8 cellular contexts compared by ENCODE assay signal in genomic region chr19:17496337-17496997, GRCh38. TPM values are rescaled to one million over a fixed set of nuclear protein-coding genes. Genes with fewer than 3 reads are reported as not detected.
A peak's percentile ranks its signal among the peaks of the same experiment; 100 is the strongest.
DNase-seq lines count a peak whose midpoint lies in the region; ATAC-seq and TF ChIP-seq lines count a peak whose summit lies in the region.

No MANE protein-coding gene starts in this region.

- no peaks in the 10 kb centered on the region for H3K36me3 ChIP-seq in breast epithelium

- TF ChIP-seq POLR2A in breast epithelium (IDR thresholded peaks at IDR 0.05), result no peak

- no peaks in the 10 kb centered on the region for H3K9me3 ChIP-seq in breast epithelium

- peak; percentile 43 for DNase-seq in DMS114 treated with DMSO at 0.1 percent for 48 hours (lab: John Stamatoyannopoulos, UW; ENCODE audit: unreplicated experiment)
- peak; percentile 54 for DNase-seq in HCEC 1CT
- peak; percentile 21 for DNase-seq in NCI-H2171 (lab: John Stamatoyannopoulos, UW)
- DNase-seq in breast epithelium (ENCODE audit: low spot score in 2 of 2), result no peak
- peak; percentile 60 to 88 for DNase-seq in left colon
- DNase-seq in stimulated activated CD8-positive, alpha-beta memory T cell treated with anti-CD3 and anti-CD28 coated beads, Interleukin-12 subunit alpha, Interleukin-12 subunit beta, amount 100 ng/mL, for 1 hour (ENCODE audit: low read depth), result peak; percentile 69
- DNase-seq in cerebellum (ENCODE audit: low spot score), result no peak

- peak; percentile 89 for ATAC-seq in left colon

- intact Hi-C loops in breast epithelium (cut with DNase I; ENCODE audit: low total_unique reads), result no loop called here
- intact Hi-C loops in left colon (cut with DNase I, micrococcal nuclease), result no loop called here

- H3K4me1 ChIP-seq in breast epithelium, result no peaks in the 10 kb centered on the region

- peak; percentile 93 for TF ChIP-seq CTCF in WI38 (IDR thresholded peaks at IDR 0.05; ENCODE audit: low read depth, low read length)
- TF ChIP-seq CTCF in breast epithelium (IDR thresholded peaks at IDR 0.05), result peak; percentile 64 to 75 (median 72)

- no peak overlapping the region for H3K4me3 ChIP-seq in WI38 (ENCODE audit: low read depth, low read length)
- no peak overlapping the region for H3K4me3 ChIP-seq in breast epithelium

- H3K27ac ChIP-seq in breast epithelium, result peak overlapping the region in 1 of 2 donors; percentile 53

- H3K27me3 ChIP-seq in breast epithelium, result no peaks in the 10 kb centered on the region

RNA-seq across cellular contexts. Expression of gene PGLS, which starts 15.0 kb away (rescaled TPM):
- total RNA-seq in breast epithelium (10 to 100 TPM; 62.2 to 89.8 (median 72.4) TPM), left colon (100 to 1,000 TPM in 1 of 2 donors, 10 to 100 TPM in 1; 89.8 to 100 TPM), cerebellum (31.0 TPM)

RNA-seq across cellular contexts. Expression of gene SLC27A1, which starts 26.1 kb away (rescaled TPM):
- 10 to 100 TPM; 32.4 to 35.4 (median 34.8) TPM for total RNA-seq in breast epithelium
- 1 to 10 TPM; 4.8 to 7.1 TPM for total RNA-seq in left colon
- total RNA-seq in cerebellum, result 23.0 TPM

RNA-seq across cellular contexts. Expression of gene NXNL1, which starts 35.7 kb away (rescaled TPM):
- under 1 TPM in 1 of 3 donors, not detected in 2; 0.64 TPM for total RNA-seq in breast epithelium
- total RNA-seq in left colon, result not detected
- not detected for total RNA-seq in cerebellum

RNA-seq across cellular contexts. Expression of gene TMEM221, which starts 48.0 kb away (rescaled TPM):
- total RNA-seq in breast epithelium (under 1 TPM; 0.33 to 0.73 (median 0.64) TPM), left colon (under 1 TPM in 1 of 2 donors, not detected in 1; 0.18 TPM), cerebellum (0.45 TPM)

RNA-seq across cellular contexts. Expression of gene COLGALT1, which starts 59.0 kb away (rescaled TPM):
- total RNA-seq in breast epithelium (10 to 100 TPM; 45.1 to 99.9 (median 57.0) TPM), left colon (10 to 100 TPM; 48.3 to 53.3 TPM), cerebellum (19.1 TPM)

Comparison
In these comparisons a context has a peak if more than half of its experiments do, and no peak if none do; other contexts are left out.
1. DNase-seq: peak in DMS114 treated with DMSO at 0.1 percent for 48 hours (single experiment), HCEC 1CT (single experiment), NCI-H2171 (single experiment), left colon (2 of 2) and stimulated activated CD8-positive, alpha-beta memory T cell treated with anti-CD3 and anti-CD28 coated beads, Interleukin-12 subunit alpha, Interleukin-12 subunit beta, amount 100 ng/mL, for 1 hour (single experiment); none in breast epithelium (0 of 2) and cerebellum (single experiment).